ENCODE assay signal across 14 cellular contexts in genomic region chr4:149279790-149280189, GRCh38.
DNase-seq lines count a peak whose midpoint lies in the region; ATAC-seq and TF ChIP-seq lines count a peak whose summit lies in the region.
"Had no signal": no experiment of that assay in that cellular context is flagged by ENCODE, and none has a peak within 500 bp of the region (broad histone marks: within the 10 kb centered on the region; RNA-seq: fewer than 3 reads in every experiment).

No MANE protein-coding gene starts in this region.

- H3K27ac Mint-ChIP-seq in T-helper 17 cell = no peak overlapping the region
- H3K27ac Mint-ChIP-seq: CD4-positive, CD25-positive, alpha-beta regulatory T cell; IgD-negative memory B cell had no signal

- intact Hi-C loops in A673 (cut with micrococcal nuclease; ENCODE audit: unreplicated experiment) = no loop called here
- intact Hi-C loops in left ventricle myocardium superior (cut with micrococcal nuclease) = no loop called here
- intact Hi-C loops in body of pancreas (cut with DNase I) = no loop called here

- peak overlapping the region; percentile 70 for H3K27ac ChIP-seq in A673 (ENCODE audit: low read depth, low read length, poor library complexity, severe bottlenecking)
- H3K27ac ChIP-seq in GM23248 = no peak overlapping the region
- no peak overlapping the region for H3K27ac ChIP-seq in body of pancreas
- H3K27ac ChIP-seq in effector memory CD4-positive, alpha-beta T cell (ENCODE audit: insufficient read depth, low read length, poor library complexity, severe bottlenecking) = no peak overlapping the region

- BruUV-seq in A673 (replicated peaks; lab: Mats Ljungman, UMichigan) = no TSS peak

- no peaks in the 10 kb centered on the region for H4K20me1 ChIP-seq in GM23248 (ENCODE audit: insufficient read depth)

- no peak overlapping the region for H3K4me3 Mint-ChIP-seq in T-helper 17 cell
- H3K4me3 Mint-ChIP-seq: CD4-positive, CD25-positive, alpha-beta regulatory T cell; IgD-negative memory B cell had no signal

- no peaks in the 10 kb centered on the region for H3K9me2 ChIP-seq in GM23248 (ENCODE audit: insufficient read depth)

- H3K9ac ChIP-seq in GM23248 = no peak overlapping the region

- CTCF ChIA-PET in A673 (lab: Charles Lee) = no interaction called here

- WGBS in GM23248 (ENCODE audit: low coverage in 1 of 2, low lambda C conversion rate in 2 of 2, missing lambda C conversion rate in 2 of 2), 2 experiments = 6 to 10% methylated on average over 4 of the region's 4 CpGs
- WGBS in body of pancreas, 2 donors = 32% methylated on average over 4 of the region's 4 CpGs

- no peaks in the 10 kb centered on the region for H3F3A ChIP-seq in GM23248 (ENCODE audit: insufficient read depth)

- TF ChIP-seq POLR2A in body of pancreas (IDR thresholded peaks at IDR 0.05) = no peak

- peak overlapping the region; percentile 5 for H3K4me2 ChIP-seq in GM23248 (ENCODE audit: unreplicated experiment)

- DNase-seq in A673 (ENCODE audit: low spot score) = peak; percentile 92
- DNase-seq in GM23248 = peak; percentile 13
- peak; percentile 24 for DNase-seq in SK-N-DZ (ENCODE audit: low spot score)
- no peak for DNase-seq in left ventricle myocardium superior
- no peak for DNase-seq in T-helper 17 cell
- no peak for DNase-seq in body of pancreas
- no peak for DNase-seq in NCI-H1048 (lab: John Stamatoyannopoulos, UW)
- no peak for DNase-seq in effector memory CD4-positive, alpha-beta T cell
- DNase-seq: CD4-positive, CD25-positive, alpha-beta regulatory T cell; DMS79 treated with DMSO at 0.1 percent for 48 hours; HCEC 1CT; NCI-H2029 treated with DMSO at 0.1 percent for 48 hours; NCI-H526 treated with DMSO at 0.1 percent for 48 hours had no signal

- peaks cover 17% of the 10 kb centered on the region for H3K4me1 ChIP-seq in A673 (ENCODE audit: insufficient read depth, low read length, poor library complexity, severe bottlenecking)
- H3K4me1 ChIP-seq in GM23248 (ENCODE audit: insufficient read depth) = no peaks in the 10 kb centered on the region
- no peaks in the 10 kb centered on the region for H3K4me1 ChIP-seq in body of pancreas
- H3K4me1 ChIP-seq in effector memory CD4-positive, alpha-beta T cell (ENCODE audit: control insufficient read depth, insufficient read depth, low read length, poor library complexity, severe bottlenecking) = no peaks in the 10 kb centered on the region

- H3K36me3 ChIP-seq in A673 (ENCODE audit: insufficient read depth, low read length, poor library complexity, severe bottlenecking) = no peaks in the 10 kb centered on the region
- H3K36me3 ChIP-seq in GM23248 (ENCODE audit: low read depth) = no peaks in the 10 kb centered on the region
- H3K36me3 ChIP-seq in body of pancreas (replicated peaks in 1 of 2; ENCODE audit: insufficient read depth in 1 of 2, low read depth in 2 of 2) = no peaks in the 10 kb centered on the region
- H3K36me3 ChIP-seq in effector memory CD4-positive, alpha-beta T cell (ENCODE audit: control insufficient read depth, insufficient read depth, low read length) = no peaks in the 10 kb centered on the region

- no peaks in the 10 kb centered on the region for H3K79me2 ChIP-seq in GM23248 (ENCODE audit: insufficient read depth)

- ATAC-seq in left ventricle myocardium superior (peak; percentile 82), T-helper 17 cell (no peak), body of pancreas (no peak)

- in situ Hi-C loops in GM23248 (cut with MboI) = no loop called here

- POLR2A ChIA-PET in A673 (lab: Charles Lee; ENCODE audit: low non-redundant PET) = no interaction called here

- peaks cover 13% of the 10 kb centered on the region for H3K27me3 Mint-ChIP-seq in T-helper 17 cell
- H3K27me3 Mint-ChIP-seq: CD4-positive, CD25-positive, alpha-beta regulatory T cell; IgD-negative memory B cell had no signal

- H3K27me3 ChIP-seq in A673 (replicated peaks; ENCODE audit: insufficient read depth, low read depth, low read length, poor library complexity) = no peaks in the 10 kb centered on the region
- no peaks in the 10 kb centered on the region for H3K27me3 ChIP-seq in GM23248 (replicated peaks; ENCODE audit: insufficient read depth)
- no peaks in the 10 kb centered on the region for H3K27me3 ChIP-seq in body of pancreas
- H3K27me3 ChIP-seq in effector memory CD4-positive, alpha-beta T cell (replicated peaks; ENCODE audit: control insufficient read depth, insufficient read depth, low read length, poor library complexity, severe bottlenecking) = no peaks in the 10 kb centered on the region

- H3K36me3 Mint-ChIP-seq in T-helper 17 cell (ENCODE audit: low read depth) = no peaks in the 10 kb centered on the region
- H3K36me3 Mint-ChIP-seq: CD4-positive, CD25-positive, alpha-beta regulatory T cell; IgD-negative memory B cell had no signal

- TF ChIP-seq CTCF in A673 (conservative IDR thresholded peaks at IDR 0.05; ENCODE audit: low read depth, low read length) (no peak), body of pancreas (IDR thresholded peaks at IDR 0.05) (no peak)

- H3K4me3 ChIP-seq in A673 (ENCODE audit: low read depth, low read length, poor library complexity, severe bottlenecking) = peak overlapping the region; percentile 43
- no peak overlapping the region for H3K4me3 ChIP-seq in GM23248
- no peak overlapping the region for H3K4me3 ChIP-seq in body of pancreas
- H3K4me3 ChIP-seq in effector memory CD4-positive, alpha-beta T cell (ENCODE audit: insufficient read depth, low read depth, low read length, poor library complexity, severe bottlenecking) = no peak overlapping the region

- peaks cover 5% of the 10 kb centered on the region for H3K4me1 Mint-ChIP-seq in T-helper 17 cell
- H3K4me1 Mint-ChIP-seq: CD4-positive, CD25-positive, alpha-beta regulatory T cell; IgD-negative memory B cell had no signal

- peak overlapping the region; percentile 49 for H2AFZ ChIP-seq in GM23248

- H3K9me3 ChIP-seq in A673 (ENCODE audit: low read depth, low read length, poor library complexity, severe bottlenecking) (no peaks in the 10 kb centered on the region), GM23248 (ENCODE audit: low read depth) (no peaks in the 10 kb centered on the region), T-helper 17 cell (ENCODE audit: control insufficient read depth, low read length, poor library complexity, severe bottlenecking) (no peaks in the 10 kb centered on the region), body of pancreas (no peaks in the 10 kb centered on the region)
- H3K9me3 ChIP-seq in effector memory CD4-positive, alpha-beta T cell (ENCODE audit: control insufficient read depth, low read length) = no peaks in the 10 kb centered on the region

Comparison
In these comparisons a context has a peak if more than half of its experiments do, and no peak if none do; other contexts are left out.
1. DNase-seq: peak in A673 (single experiment), GM23248 (single experiment) and SK-N-DZ (single experiment); none in left ventricle myocardium superior (single experiment), T-helper 17 cell (0 of 3), body of pancreas (0 of 4), NCI-H1048 (single experiment) and effector memory CD4-positive, alpha-beta T cell (0 of 3).